ENCODE assay signal across 14 cellular contexts in the genomic region with DNA sequence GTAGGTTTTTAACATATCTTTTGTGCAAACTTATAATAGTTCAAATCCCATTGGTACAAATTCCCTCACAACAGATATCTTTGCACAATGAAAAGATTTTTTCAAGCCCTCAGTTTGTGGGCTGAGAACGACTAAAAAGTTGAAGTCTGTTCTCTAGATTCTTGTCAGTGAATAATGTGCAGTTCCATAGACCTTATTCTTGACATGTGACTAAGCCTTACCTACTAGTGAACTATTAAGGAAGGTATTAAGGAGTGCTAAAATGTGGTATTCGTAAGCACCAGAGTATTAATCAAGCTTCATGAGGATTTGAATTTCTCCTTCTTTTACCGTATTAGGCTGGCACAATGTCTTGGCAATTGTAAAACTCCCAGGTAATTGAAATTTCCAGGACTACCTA.
DNase-seq lines count a peak whose midpoint lies in the region; ATAC-seq and TF ChIP-seq lines count a peak whose summit lies in the region.
"Had no signal": no experiment of that assay in that cellular context is flagged by ENCODE, and none has a peak within 500 bp of the region (broad histone marks: within the 10 kb centered on the region; RNA-seq: fewer than 3 reads in every experiment).

No MANE protein-coding gene starts in this region.

- no peak overlapping the region for H3K27ac Mint-ChIP-seq in stimulated activated naive CD8-positive, alpha-beta T cell treated with anti-CD3 and anti-CD28 coated beads, Interleukin-15, Interleukin-2, amounts not matched to agents 100 ng/mL and 50 ng/mL, for 24 hours
- no peak overlapping the region for H3K27ac Mint-ChIP-seq in stimulated activated naive CD8-positive, alpha-beta T cell treated with anti-CD3 and anti-CD28 coated beads, Interleukin-15, amount 100 ng/mL, for 72 hours
- no peak overlapping the region for H3K27ac Mint-ChIP-seq in activated CD4-positive, alpha-beta T cell treated with anti-CD3 and anti-CD28 coated beads for 36 hours
- H3K27ac Mint-ChIP-seq: activated CD4-positive, alpha-beta T cell treated with anti-CD3 and anti-CD28 coated beads, Interleukin-2, amount 10 ng/mL, durations not matched to agents 24 days and 14 days had no signal

- no peaks in the 10 kb centered on the region for H3K36me3 ChIP-seq in PC-3 (ENCODE audit: low read depth, low read length)
- H3K36me3 ChIP-seq: neutrophil, Peyer's patch had no signal

- no peaks in the 10 kb centered on the region for H3K9me2 ChIP-seq in PC-3 (replicated peaks; ENCODE audit: low read length)

- peaks cover 47% of the 10 kb centered on the region for H3K4me1 ChIP-seq in PC-3 (ENCODE audit: insufficient read depth, low read length)
- H3K4me1 ChIP-seq: Peyer's patch had no signal

- no peak for ATAC-seq in stimulated activated naive CD8-positive, alpha-beta T cell treated with anti-CD3 and anti-CD28 coated beads, Interleukin-15, amount 100 ng/mL, for 72 hours
- ATAC-seq in PC-3 (no peak), GM19467 (IDR thresholded peaks at IDR 0.05; ENCODE audit: unreplicated experiment) (no peak)
- no peak for ATAC-seq in activated CD4-positive, alpha-beta T cell treated with anti-CD3 and anti-CD28 coated beads for 36 hours

- no peaks in the 10 kb centered on the region for H3K27me3 ChIP-seq in PC-3 (ENCODE audit: low read length)
- H3K27me3 ChIP-seq: Peyer's patch had no signal

- H3K4me1 Mint-ChIP-seq in stimulated activated naive CD8-positive, alpha-beta T cell treated with anti-CD3 and anti-CD28 coated beads, Interleukin-15, Interleukin-2, amounts not matched to agents 100 ng/mL and 50 ng/mL, for 24 hours (ENCODE audit: low read depth), result peaks cover 69% of the 10 kb centered on the region
- H3K4me1 Mint-ChIP-seq in stimulated activated naive CD8-positive, alpha-beta T cell treated with anti-CD3 and anti-CD28 coated beads, Interleukin-15, amount 100 ng/mL, for 72 hours, result peaks cover 57% of the 10 kb centered on the region
- peaks cover 39% of the 10 kb centered on the region for H3K4me1 Mint-ChIP-seq in activated CD4-positive, alpha-beta T cell treated with anti-CD3 and anti-CD28 coated beads for 36 hours

- no peaks in the 10 kb centered on the region for H3K9me3 Mint-ChIP-seq in stimulated activated naive CD8-positive, alpha-beta T cell treated with anti-CD3 and anti-CD28 coated beads, Interleukin-15, Interleukin-2, amounts not matched to agents 100 ng/mL and 50 ng/mL, for 24 hours
- no peaks in the 10 kb centered on the region for H3K9me3 Mint-ChIP-seq in stimulated activated naive CD8-positive, alpha-beta T cell treated with anti-CD3 and anti-CD28 coated beads, Interleukin-15, amount 100 ng/mL, for 72 hours
- no peaks in the 10 kb centered on the region for H3K9me3 Mint-ChIP-seq in activated CD4-positive, alpha-beta T cell treated with anti-CD3 and anti-CD28 coated beads for 36 hours (ENCODE audit: low read depth)
- H3K9me3 Mint-ChIP-seq: activated CD4-positive, alpha-beta T cell treated with anti-CD3 and anti-CD28 coated beads, Interleukin-2, amount 10 ng/mL, durations not matched to agents 24 days and 14 days had no signal

- intact Hi-C loops in PC-3 (cut with micrococcal nuclease), result loop anchor here (2.0 to 5.0 kb wide), 2 partner anchors 116 to 199 kb away; no protein-coding TSS in a partner anchor
- intact Hi-C loops in activated CD4-positive, alpha-beta T cell treated with anti-CD3 and anti-CD28 coated beads for 36 hours (cut with DNase I, micrococcal nuclease), result loop anchor here in 1 of 2 experiments (2.0 to 5.0 kb wide), 4 partner anchors 94 to 279 kb away; no protein-coding TSS in a partner anchor

- no peak for DNase-seq in stimulated activated naive CD8-positive, alpha-beta T cell treated with anti-CD3 and anti-CD28 coated beads, Interleukin-15, amount 100 ng/mL, for 72 hours
- DNase-seq in PC-3, result no peak
- DNase-seq in epithelial cell of prostate (ENCODE audit: low read depth, low spot score), result no peak
- no peak for DNase-seq in cerebellar nuclear complex (lab: John Stamatoyannopoulos, UW)
- no peak for DNase-seq in activated CD4-positive, alpha-beta T cell treated with anti-CD3 and anti-CD28 coated beads for 36 hours
- no peak for DNase-seq in NCI-H524 (lab: John Stamatoyannopoulos, UW)
- DNase-seq: effector CD4-positive, alpha-beta T cell; NCI-H1436; NCI-H510A; Peyer's patch had no signal

- H2AFZ ChIP-seq in PC-3 (ENCODE audit: low read length), result peak overlapping the region; percentile 5; the same call in 1 of the 2 replicates

- peak overlapping the region; percentile 4 for H3K4me3 Mint-ChIP-seq in stimulated activated naive CD8-positive, alpha-beta T cell treated with anti-CD3 and anti-CD28 coated beads, Interleukin-15, Interleukin-2, amounts not matched to agents 100 ng/mL and 50 ng/mL, for 24 hours
- peak overlapping the region in 1 of 2 donors; percentile 65 for H3K4me3 Mint-ChIP-seq in stimulated activated naive CD8-positive, alpha-beta T cell treated with anti-CD3 and anti-CD28 coated beads, Interleukin-15, amount 100 ng/mL, for 72 hours
- no peak overlapping the region for H3K4me3 Mint-ChIP-seq in activated CD4-positive, alpha-beta T cell treated with anti-CD3 and anti-CD28 coated beads for 36 hours

- no peaks in the 10 kb centered on the region for H3K36me3 Mint-ChIP-seq in stimulated activated naive CD8-positive, alpha-beta T cell treated with anti-CD3 and anti-CD28 coated beads, Interleukin-15, Interleukin-2, amounts not matched to agents 100 ng/mL and 50 ng/mL, for 24 hours (ENCODE audit: low read depth)
- H3K36me3 Mint-ChIP-seq in activated CD4-positive, alpha-beta T cell treated with anti-CD3 and anti-CD28 coated beads for 36 hours (ENCODE audit: low read depth), result no peaks in the 10 kb centered on the region

- no peaks in the 10 kb centered on the region for H3F3A ChIP-seq in PC-3 (ENCODE audit: low read length, unreplicated experiment)

- no peaks in the 10 kb centered on the region for H3K9me3 ChIP-seq in PC-3 (ENCODE audit: low read length)
- H3K9me3 ChIP-seq: neutrophil, Peyer's patch had no signal

- no peak for TF ChIP-seq CTCF in PC-3 (conservative IDR thresholded peaks at IDR 0.05; ENCODE audit: low read depth, low read length)

- BruUV-seq in PC-3 (replicated peaks; lab: Mats Ljungman, UMichigan), result no TSS peak

- 0 out of 2 replicates have a peak overlapping the region, but pooled peaks have one; percentile 10 for H3K4me3 ChIP-seq in PC-3 (ENCODE audit: low read length)
- H3K4me3 ChIP-seq: Peyer's patch had no signal

- CTCF ChIA-PET in PC-3 (lab: Charles Lee), result no interaction called here
- CTCF ChIA-PET in activated CD4-positive, alpha-beta T cell treated with anti-CD3 and anti-CD28 coated beads for 36 hours (lab: Charles Lee), result interaction anchor here (1.2 kb wide), 1 partner anchor 427 kb away, joined by 3 read pairs; no protein-coding TSS in a partner anchor

- H3K79me2 ChIP-seq in PC-3 (ENCODE audit: low read length), result no peaks in the 10 kb centered on the region

- H3K4me2 ChIP-seq in PC-3 (ENCODE audit: low read length), result peak overlapping the region; percentile 72

- POLR2A ChIA-PET in PC-3 (lab: Charles Lee; ENCODE audit: unreplicated experiment), result no interaction called here
- POLR2A ChIA-PET in activated CD4-positive, alpha-beta T cell treated with anti-CD3 and anti-CD28 coated beads for 36 hours (lab: Charles Lee), result no interaction called here

- no peaks in the 10 kb centered on the region for H3K27me3 Mint-ChIP-seq in stimulated activated naive CD8-positive, alpha-beta T cell treated with anti-CD3 and anti-CD28 coated beads, Interleukin-15, Interleukin-2, amounts not matched to agents 100 ng/mL and 50 ng/mL, for 24 hours
- H3K27me3 Mint-ChIP-seq in stimulated activated naive CD8-positive, alpha-beta T cell treated with anti-CD3 and anti-CD28 coated beads, Interleukin-15, amount 100 ng/mL, for 72 hours, result peaks cover 18% of the 10 kb centered on the region
- peaks cover 21% of the 10 kb centered on the region for H3K27me3 Mint-ChIP-seq in activated CD4-positive, alpha-beta T cell treated with anti-CD3 and anti-CD28 coated beads for 36 hours

- H3K27ac ChIP-seq in PC-3 (ENCODE audit: low read length) (peak overlapping the region; percentile 70), epithelial cell of prostate (peak overlapping the region; percentile 6)
- H3K27ac ChIP-seq: neutrophil, Peyer's patch had no signal

- peak overlapping the region; percentile 59 for H3K9ac ChIP-seq in PC-3 (ENCODE audit: low read length)

- H4K20me1 ChIP-seq in PC-3 (ENCODE audit: low read length), result no peaks in the 10 kb centered on the region
